In genomic region chr1:82762829-82763532, GRCh38 we compare ENCODE assay signal across 20 cellular contexts.
A peak's percentile ranks its signal among the peaks of the same experiment; 100 is the strongest.
DNase-seq lines count a peak whose midpoint lies in the region; ATAC-seq and TF ChIP-seq lines count a peak whose summit lies in the region.
"Had no signal": no experiment of that assay in that cellular context is flagged by ENCODE, and none has a peak within 500 bp of the region (broad histone marks: within the 10 kb centered on the region; RNA-seq: fewer than 3 reads in every experiment).

No MANE protein-coding gene starts in this region.

- no peaks in the 10 kb centered on the region for H3K36me3 ChIP-seq in smooth muscle cell (ENCODE audit: low read depth)
- H3K36me3 ChIP-seq: left ventricle myocardium inferior, MG63, prostate gland, thyroid gland had no signal

- DNase-seq in fibroblast of the aortic adventitia (ENCODE audit: low read depth) (peak; percentile 38), OCI-M2 (lab: John Stamatoyannopoulos, UW; ENCODE audit: unreplicated experiment) (no peak), smooth muscle cell (lab: John Stamatoyannopoulos, UW; ENCODE audit: unreplicated experiment) (no peak), RKO (ENCODE audit: low spot score) (no peak)
- no peak for DNase-seq in activated naive CD4-positive, alpha-beta T cell (lab: John Stamatoyannopoulos, UW)
- DNase-seq: activated CD4-positive, alpha-beta T cell treated with anti-CD3 and anti-CD28 coated beads for 4 hours; activated T-cell treated with anti-CD3 and anti-CD28 coated beads, Interleukin-2, amount 50 U/mL, for 1 hour; cerebellar nuclear complex; DMS 273 treated with DMSO at 0.1 percent for 48 hours; left ventricle myocardium inferior; MG63; NCI-H2029; NCI-H774; Right ventricle myocardium superior; thyroid gland had no signal

- ATAC-seq in GM18870 (IDR thresholded peaks at IDR 0.05; ENCODE audit: unreplicated experiment) (peak; percentile 81), GM21619 (IDR thresholded peaks at IDR 0.05; ENCODE audit: unreplicated experiment) (peak; percentile 82), HG03196 (IDR thresholded peaks at IDR 0.05; ENCODE audit: unreplicated experiment) (peak; percentile 84)

- no peak overlapping the region for H2AFZ ChIP-seq in smooth muscle cell (ENCODE audit: low read depth)

- TF ChIP-seq CTCF in fibroblast of the aortic adventitia (IDR thresholded peaks at IDR 0.05; ENCODE audit: insufficient read depth, low read length), result no peak
- TF ChIP-seq CTCF in smooth muscle cell (IDR thresholded peaks at IDR 0.05; ENCODE audit: borderline replicate concordance, insufficient read depth, poor library complexity, severe bottlenecking), result no peak

- no peak overlapping the region for H3K27ac ChIP-seq in smooth muscle cell (ENCODE audit: low read depth)
- H3K27ac ChIP-seq: epithelial cell of prostate, left ventricle myocardium inferior, prostate gland, thyroid gland had no signal

- H3K79me2 ChIP-seq in smooth muscle cell (ENCODE audit: low read depth), result no peaks in the 10 kb centered on the region

- H3K9me3 ChIP-seq in smooth muscle cell (replicated peaks; ENCODE audit: low read depth), result no peaks in the 10 kb centered on the region
- H3K9me3 ChIP-seq: left ventricle myocardium inferior, MG63, prostate gland, thyroid gland had no signal

- no peaks in the 10 kb centered on the region for H3K27me3 ChIP-seq in smooth muscle cell (ENCODE audit: low read depth)
- H3K27me3 ChIP-seq: MG63, thyroid gland had no signal

- H3K4me1 ChIP-seq in smooth muscle cell (ENCODE audit: low read depth), result peaks cover 9% of the 10 kb centered on the region
- H3K4me1 ChIP-seq: left ventricle myocardium inferior, prostate gland, thyroid gland had no signal

- no peaks in the 10 kb centered on the region for H4K20me1 ChIP-seq in smooth muscle cell (ENCODE audit: low read depth)

- no peak overlapping the region for H3K4me2 ChIP-seq in smooth muscle cell

- H3K4me3 ChIP-seq in fibroblast of the aortic adventitia (ENCODE audit: low read depth, low read length) (no peak overlapping the region), smooth muscle cell (no peak overlapping the region)
- H3K4me3 ChIP-seq: left ventricle myocardium inferior, MG63, prostate gland, thyroid gland had no signal

- H3K9ac ChIP-seq in smooth muscle cell (ENCODE audit: low read depth), result no peak overlapping the region

- no peaks in the 10 kb centered on the region for H3F3A ChIP-seq in smooth muscle cell (ENCODE audit: low read depth)
